14 cellular contexts compared by ENCODE assay signal in the genomic region with DNA sequence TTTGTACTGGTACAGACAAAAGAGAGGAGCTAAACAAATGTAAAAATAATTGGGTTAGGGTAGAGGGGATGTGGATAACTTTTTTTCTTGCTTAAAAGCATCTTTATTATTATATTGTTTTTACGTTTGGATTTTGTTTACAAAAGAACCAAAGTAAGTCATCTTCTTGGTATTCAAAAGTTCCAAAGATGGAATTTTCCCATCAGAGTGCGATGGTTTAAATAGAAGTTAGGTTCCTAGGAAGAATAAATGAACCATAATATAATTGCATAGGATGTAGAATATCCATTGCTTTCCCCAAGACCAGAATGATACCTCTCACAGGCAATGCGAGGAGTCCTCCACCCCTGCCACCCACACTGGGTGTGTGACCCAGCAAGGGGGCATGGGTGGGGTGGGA.
"Had no signal": no experiment of that assay in that cellular context is flagged by ENCODE, and none has a peak within 500 bp of the region (broad histone marks: within the 10 kb centered on the region; RNA-seq: fewer than 3 reads in every experiment).

No MANE protein-coding gene starts in this region.

- H3K36me3 ChIP-seq: cardiac muscle cell, colonic mucosa, gastrocnemius medialis, heart right ventricle, suprapubic skin, transverse colon had no signal

- H3K36me3 Mint-ChIP-seq: activated naive CD4-positive, alpha-beta T cell treated with anti-CD3 and anti-CD28 coated beads, Interleukin-2, amount 50 U/mL, for 72 hours; natural killer cell treated with Interleukin-12 subunit alpha and Interleukin-12 subunit beta and Interleukin-15 and Interleukin-18, amount 100 ng/mL, for 72 hours had no signal

- H3K9me3 ChIP-seq: colonic mucosa, gastrocnemius medialis, heart right ventricle, psoas muscle, suprapubic skin, transverse colon had no signal

- ATAC-seq: activated naive CD4-positive, alpha-beta T cell treated with anti-CD3 and anti-CD28 coated beads, Interleukin-2, amount 50 U/mL, for 72 hours; gastrocnemius medialis; heart right ventricle; natural killer cell treated with Interleukin-12 subunit alpha and Interleukin-12 subunit beta and Interleukin-15 and Interleukin-18, amount 100 ng/mL, for 72 hours; psoas muscle; right cardiac atrium; stimulated activated naive CD8-positive, alpha-beta T cell treated with anti-CD3 and anti-CD28 coated beads, Interleukin-15, amount 100 ng/mL, for 72 hours had no signal

- H3K4me3 Mint-ChIP-seq: activated T-helper 1 cell treated with anti-CD3 and anti-CD28 coated beads, Interleukin-12 subunit alpha, Interleukin-12 subunit beta, Interleukin-2, Interleukin-4 antibody, amounts not matched to agents 30 ng/mL and 10 ng/mL and 1 ng/mL, durations not matched to agents 14 hours and 24 hours and 36 hours; natural killer cell treated with Interleukin-12 subunit alpha and Interleukin-12 subunit beta and Interleukin-15 and Interleukin-18, amount 100 ng/mL, for 72 hours; stimulated activated naive CD8-positive, alpha-beta T cell treated with anti-CD3 and anti-CD28 coated beads, Interleukin-15, amount 100 ng/mL, for 72 hours had no signal

- H3K4me3 ChIP-seq: cardiac muscle cell, colonic mucosa, gastrocnemius medialis, heart right ventricle, psoas muscle, suprapubic skin, transverse colon had no signal

- H3K27ac Mint-ChIP-seq: activated naive CD4-positive, alpha-beta T cell treated with anti-CD3 and anti-CD28 coated beads, Interleukin-2, amount 50 U/mL, for 72 hours; activated T-helper 1 cell treated with anti-CD3 and anti-CD28 coated beads, Interleukin-12 subunit alpha, Interleukin-12 subunit beta, Interleukin-2, Interleukin-4 antibody, amounts not matched to agents 30 ng/mL and 10 ng/mL and 1 ng/mL, durations not matched to agents 14 hours and 24 hours and 36 hours; natural killer cell treated with Interleukin-12 subunit alpha and Interleukin-12 subunit beta and Interleukin-15 and Interleukin-18, amount 100 ng/mL, for 72 hours; stimulated activated naive CD8-positive, alpha-beta T cell treated with anti-CD3 and anti-CD28 coated beads, Interleukin-15, amount 100 ng/mL, for 72 hours had no signal

- H3K27me3 ChIP-seq: cardiac muscle cell, colonic mucosa, gastrocnemius medialis, heart right ventricle, suprapubic skin, transverse colon had no signal

- DNase-seq: activated CD4-positive, alpha-beta T cell treated with anti-CD3 and anti-CD28 coated beads, Interleukin-2, amount 50 U/mL, for 48 hours; activated gamma-delta T cell treated with Interleukin-2 at 50 U/mL for 16 hours; colonic mucosa; gastrocnemius medialis; heart right ventricle; psoas muscle; right cardiac atrium; stimulated activated naive CD8-positive, alpha-beta T cell treated with anti-CD3 and anti-CD28 coated beads, Interleukin-15, amount 100 ng/mL, for 72 hours; transverse colon had no signal

- H3K4me1 ChIP-seq: colonic mucosa, gastrocnemius medialis, suprapubic skin had no signal

- H3K27ac ChIP-seq: colonic mucosa, gastrocnemius medialis, heart right ventricle, psoas muscle, suprapubic skin, transverse colon had no signal

- H3K9me3 Mint-ChIP-seq: activated naive CD4-positive, alpha-beta T cell treated with anti-CD3 and anti-CD28 coated beads, Interleukin-2, amount 50 U/mL, for 72 hours; activated T-helper 1 cell treated with anti-CD3 and anti-CD28 coated beads, Interleukin-12 subunit alpha, Interleukin-12 subunit beta, Interleukin-2, Interleukin-4 antibody, amounts not matched to agents 30 ng/mL and 10 ng/mL and 1 ng/mL, durations not matched to agents 14 hours and 24 hours and 36 hours; natural killer cell treated with Interleukin-12 subunit alpha and Interleukin-12 subunit beta and Interleukin-15 and Interleukin-18, amount 100 ng/mL, for 72 hours; stimulated activated naive CD8-positive, alpha-beta T cell treated with anti-CD3 and anti-CD28 coated beads, Interleukin-15, amount 100 ng/mL, for 72 hours had no signal
